In the genomic region with DNA sequence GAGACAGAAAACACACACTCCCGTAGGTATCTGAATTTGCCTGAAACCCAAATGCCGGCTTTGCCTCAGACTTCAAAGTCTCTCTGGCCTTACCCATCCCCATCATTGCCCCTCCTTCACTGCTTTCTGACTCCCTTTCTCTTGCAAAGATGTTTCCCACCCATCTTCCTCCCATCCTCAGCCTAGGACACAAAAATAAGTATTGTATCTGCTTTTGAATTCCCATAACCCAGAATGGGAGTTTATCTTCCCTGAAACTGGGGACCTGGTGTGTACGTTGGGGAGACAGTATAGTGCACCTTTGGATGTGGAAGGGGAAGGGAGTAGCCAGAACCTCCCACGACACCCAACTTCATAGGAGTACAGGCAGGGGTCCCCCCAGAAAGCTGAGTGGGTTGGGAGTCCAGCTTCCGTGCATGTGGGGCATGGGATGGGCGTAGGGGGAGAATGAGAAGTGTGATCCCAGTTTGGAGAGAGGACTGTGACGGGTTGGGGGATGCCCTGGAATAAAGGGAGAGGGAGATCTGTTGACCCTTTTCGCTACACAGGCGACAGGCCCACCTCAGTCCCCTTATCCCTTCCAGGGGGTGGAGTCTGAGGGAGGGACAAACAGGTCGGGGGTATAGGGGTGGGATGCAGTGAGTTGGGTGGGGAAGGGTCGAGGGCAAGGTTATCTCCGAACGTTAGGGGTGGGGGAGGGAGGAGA, we compare ENCODE assay signal across 8 cellular contexts. TPM values are rescaled to one million over a fixed set of nuclear protein-coding genes. Genes with fewer than 3 reads are reported as not detected.
DNase-seq lines count a peak whose midpoint lies in the region; ATAC-seq and TF ChIP-seq lines count a peak whose summit lies in the region.

No MANE protein-coding gene starts in this region.

- H3K9me2 ChIP-seq in hepatocyte (replicated peaks; ENCODE audit: insufficient read depth): no peaks in the 10 kb centered on the region

- TF ChIP-seq CTCF in WI38 (IDR thresholded peaks at IDR 0.05; ENCODE audit: low read depth, low read length) (no peak), hepatocyte (IDR thresholded peaks at IDR 0.05; ENCODE audit: poor library complexity) (no peak), spleen (IDR thresholded peaks at IDR 0.05 in 8 of 11, conservative IDR thresholded peaks at IDR 0.05 in 3 of 11) (no peak)

- H3K9me3 ChIP-seq in hepatocyte (ENCODE audit: low read depth) (no peaks in the 10 kb centered on the region), spleen (no peaks in the 10 kb centered on the region)

- TF ChIP-seq POLR2A in spleen (IDR thresholded peaks at IDR 0.05): no peak

- H3K36me3 ChIP-seq in H7 (replicated peaks; ENCODE audit: control insufficient read depth, insufficient read depth, low read length) (0 out of 2 replicates have a peak, but pooled peaks cover 1% of the 10 kb centered on the region), hepatocyte (replicated peaks; ENCODE audit: insufficient read depth, low read depth) (no peaks in the 10 kb centered on the region), spleen (no peaks in the 10 kb centered on the region)

- ATAC-seq in HG02759 (IDR thresholded peaks at IDR 0.05; ENCODE audit: unreplicated experiment) (no peak), GM21423 (IDR thresholded peaks at IDR 0.05; ENCODE audit: unreplicated experiment) (no peak)

- intact Hi-C loops in spleen (cut with DNase I; ENCODE audit: low total_unique reads): no loop called here

- no peak for DNase-seq in H7
- DNase-seq in hepatocyte (ENCODE audit: low spot score): no peak
- DNase-seq in spleen: no peak
- no peak for DNase-seq in DMS53 (lab: John Stamatoyannopoulos, UW)
- DNase-seq in activated gamma-delta T cell treated with Interleukin-2 at 50 U/mL for 16 hours: no peak

- peak overlapping the region; percentile 88 for H3K4me2 ChIP-seq in hepatocyte

- H2AFZ ChIP-seq in hepatocyte: no peak overlapping the region

- H3K4me3 ChIP-seq in H7 (ENCODE audit: insufficient read depth, low read depth, low read length) (peak overlapping the region; percentile 72), WI38 (ENCODE audit: low read depth, low read length) (peak overlapping the region; percentile 50), hepatocyte (no peak overlapping the region), spleen (peak overlapping the region; percentile 25 to 71 (median 40))

- H3K4me1 ChIP-seq in hepatocyte (ENCODE audit: insufficient read depth): peaks cover 12% of the 10 kb centered on the region
- H3K4me1 ChIP-seq in spleen: peaks cover 20 to 46% (median 39%) of the 10 kb centered on the region in 6 donors

- WGBS in hepatocyte (ENCODE audit: low lambda C conversion rate, missing lambda C conversion rate): 46% methylated on average over 9 of the region's 13 CpGs
- 39 to 44% (median 42%) methylated on average over 12 to 13 of the region's 13 CpGs for WGBS in spleen, 5 donors

- peaks cover 24% of the 10 kb centered on the region for H3K79me2 ChIP-seq in hepatocyte

- H4K20me1 ChIP-seq in hepatocyte (ENCODE audit: insufficient read depth, poor library complexity, severe bottlenecking): no peaks in the 10 kb centered on the region

- no peak overlapping the region for H3K27ac ChIP-seq in hepatocyte
- H3K27ac ChIP-seq in spleen: no peak overlapping the region

- H3K27me3 ChIP-seq in H7 (ENCODE audit: control insufficient read depth, insufficient read depth, low read length) (peaks cover 36% of the 10 kb centered on the region), hepatocyte (peaks cover 63% of the 10 kb centered on the region), spleen (replicated peaks in 1 of 7) (peaks cover 0 to 46% (median 21%) of the 10 kb centered on the region in 7 donors)

RNA-seq across cellular contexts. Expression of a gene that starts 0.5 kb away (rescaled TPM):
- 1.0 and 1.3 TPM in 2 replicates for total RNA-seq in H7 (2014; rRNA removed; shearing (Covaris generic))
- 0.03 and 0.16 TPM in 2 replicates for total RNA-seq in hepatocyte
- 0.18 TPM in 2 replicates for polyA plus RNA-seq in hepatocyte
- total RNA-seq in spleen: under 1 TPM in 6 of 7 donors, not detected in 1; 0.09 to 0.76 (median 0.32) TPM
- polyA plus RNA-seq in spleen: under 1 TPM; 0.07 to 0.13 (median 0.08) TPM

RNA-seq across cellular contexts. Expression of a gene that starts 2.4 kb away (rescaled TPM):
- 98.2 and 125 TPM in 2 replicates for total RNA-seq in H7 (2014; rRNA removed; shearing (Covaris generic))
- total RNA-seq in hepatocyte (122 and 124 TPM in 2 replicates), spleen (100 to 1,000 TPM in 4 of 7 donors, 10 to 100 TPM in 3; 68.5 to 152 (median 101) TPM)
- polyA plus RNA-seq in hepatocyte (110 and 112 TPM in 2 replicates), spleen (10 to 100 TPM; 53.3 to 67.3 (median 66.8) TPM)

RNA-seq across cellular contexts. Expression of a gene that starts 26.7 kb away (rescaled TPM):
- total RNA-seq in H7 (2014; rRNA removed; shearing (Covaris generic)): 3.8 and 4.2 TPM in 2 replicates
- total RNA-seq in hepatocyte (6.6 and 7.0 TPM in 2 replicates), spleen (100 to 1,000 TPM in 4 of 7 donors, 10 to 100 TPM in 3; 52.9 to 171 (median 110) TPM)
- polyA plus RNA-seq in hepatocyte (35.2 and 39.8 TPM in 2 replicates), spleen (10 to 100 TPM; 14.8 to 65.0 (median 61.2) TPM)

RNA-seq across cellular contexts. Expression of a gene that starts 29.0 kb away (rescaled TPM):
- total RNA-seq in H7 (2014; rRNA removed; shearing (Covaris generic)): 7.1 and 8.3 TPM in 2 replicates
- total RNA-seq in hepatocyte: 92.7 and 105 TPM in 2 replicates
- polyA plus RNA-seq in hepatocyte: 133 and 145 TPM in 2 replicates
- 10 to 100 TPM; 18.0 to 27.7 (median 21.6) TPM for total RNA-seq in spleen
- polyA plus RNA-seq in spleen: 10 to 100 TPM; 39.8 to 43.9 (median 43.4) TPM

RNA-seq across cellular contexts. Expression of a gene that starts 41.6 kb away (rescaled TPM):
- total RNA-seq in H7 (2014; rRNA removed; shearing (Covaris generic)): 26.0 and 26.3 TPM in 2 replicates
- total RNA-seq in hepatocyte (30.0 and 41.6 TPM in 2 replicates), spleen (10 to 100 TPM; 15.0 to 20.9 (median 18.8) TPM)
- polyA plus RNA-seq in hepatocyte (32.3 and 34.2 TPM in 2 replicates), spleen (1 to 10 TPM; 5.7 to 7.5 (median 6.3) TPM)
